ENCODE assay signal across 8 cellular contexts in genomic region chr15:72796515-72797337, GRCh38. TPM values are rescaled to one million over a fixed set of nuclear protein-coding genes. Genes with fewer than 3 reads are reported as not detected.
A peak's percentile ranks its signal among the peaks of the same experiment; 100 is the strongest.
DNase-seq lines count a peak whose midpoint lies in the region; ATAC-seq and TF ChIP-seq lines count a peak whose summit lies in the region.

No MANE protein-coding gene starts in this region.

- H3K27ac ChIP-seq in BLaER1 treated with 17β-estradiol and CSF1 and Interleukin-3, amounts not matched to agents 10 nM and 100 nM: peak overlapping the region in 9 of 11 experiments; percentile 2 to 59 (median 34); a peak in 12 of 22 replicates
- peak overlapping the region; percentile 1 for H3K27ac ChIP-seq in vagina

- H3K4me1 Mint-ChIP-seq in activated T-cell treated with anti-CD3 and anti-CD28 coated beads, Interleukin-2, amount 50 U/mL, for 72 hours (ENCODE audit: low read depth): peaks cover 17% of the 10 kb centered on the region
- peaks cover 3 to 9% (median 6%) of the 10 kb centered on the region in 4 donors for H3K4me1 Mint-ChIP-seq in naive thymus-derived CD8-positive, alpha-beta T cell

- H3K27me3 Mint-ChIP-seq in activated T-cell treated with anti-CD3 and anti-CD28 coated beads, Interleukin-2, amount 50 U/mL, for 72 hours (ENCODE audit: low read depth): peaks cover 38% of the 10 kb centered on the region
- H3K27me3 Mint-ChIP-seq in naive thymus-derived CD8-positive, alpha-beta T cell: peaks cover 31 to 71% (median 44%) of the 10 kb centered on the region in 5 donors

- H4K20me1 ChIP-seq in BLaER1 treated with 17β-estradiol and CSF1 and Interleukin-3, amounts not matched to agents 10 nM and 100 nM: no peaks in the 10 kb centered on the region

- H3K9me3 ChIP-seq in BLaER1 treated with 17β-estradiol and CSF1 and Interleukin-3, amounts not matched to agents 10 nM and 100 nM (replicated peaks in 1 of 11): no peaks in the 10 kb centered on the region
- no peaks in the 10 kb centered on the region for H3K9me3 ChIP-seq in vagina

- peaks cover 0 to 14% (median 11%) of the 10 kb centered on the region in 11 experiments; a peak in 9 of 22 replicates for H3K27me3 ChIP-seq in BLaER1 treated with 17β-estradiol and CSF1 and Interleukin-3, amounts not matched to agents 10 nM and 100 nM
- H3K27me3 ChIP-seq in vagina: no peaks in the 10 kb centered on the region

- POLR2A ChIA-PET in naive thymus-derived CD8-positive, alpha-beta T cell (lab: Charles Lee): interaction anchor here (0.6 kb wide), 1 partner anchor 13 kb away, joined by 3 read pairs; no protein-coding TSS in a partner anchor

- H3K4me1 ChIP-seq in BLaER1 treated with 17β-estradiol and CSF1 and Interleukin-3, amounts not matched to agents 10 nM and 100 nM: peaks cover 0 to 9% (median 4%) of the 10 kb centered on the region in 10 experiments; a peak in 10 of 20 replicates
- H3K4me1 ChIP-seq in vagina: peaks cover 15% of the 10 kb centered on the region

- peak; percentile 93 to 95 for ATAC-seq in activated T-cell treated with anti-CD3 and anti-CD28 coated beads, Interleukin-2, amount 50 U/mL, for 72 hours (replicated peaks in 1 of 2)
- peak; percentile 89 to 97 for ATAC-seq in naive thymus-derived CD8-positive, alpha-beta T cell

- H3K36me3 ChIP-seq in BLaER1 treated with 17β-estradiol and CSF1 and Interleukin-3, amounts not matched to agents 10 nM and 100 nM: no peaks in the 10 kb centered on the region
- no peaks in the 10 kb centered on the region for H3K36me3 ChIP-seq in vagina

- peak overlapping the region; percentile 67 for H3K27ac Mint-ChIP-seq in activated T-cell treated with anti-CD3 and anti-CD28 coated beads, Interleukin-2, amount 50 U/mL, for 72 hours
- peak overlapping the region in 2 of 10 donors; percentile 5 to 80 for H3K27ac Mint-ChIP-seq in naive thymus-derived CD8-positive, alpha-beta T cell

- H3K9ac ChIP-seq in BLaER1 treated with 17β-estradiol and CSF1 and Interleukin-3, amounts not matched to agents 10 nM and 100 nM: peak overlapping the region; percentile 54 to 76 (median 73)

- no peaks in the 10 kb centered on the region for H3K36me3 Mint-ChIP-seq in activated T-cell treated with anti-CD3 and anti-CD28 coated beads, Interleukin-2, amount 50 U/mL, for 72 hours (ENCODE audit: insufficient read depth in 2 of 2)
- peaks cover 0 to 2% (median 0%) of the 10 kb centered on the region in 3 donors for H3K36me3 Mint-ChIP-seq in naive thymus-derived CD8-positive, alpha-beta T cell

- TF ChIP-seq CTCF in GM20000 (IDR thresholded peaks at IDR 0.05; ENCODE audit: extremely low read depth, missing control alignments): peak; percentile 40
- TF ChIP-seq CTCF in fibroblast of pulmonary artery (IDR thresholded peaks at IDR 0.05; ENCODE audit: low read length, missing control alignments): no peak
- TF ChIP-seq CTCF in vagina (IDR thresholded peaks at IDR 0.05): peak in 2 of 3 experiments; percentile 15 to 74

- H3K4me3 Mint-ChIP-seq in activated T-cell treated with anti-CD3 and anti-CD28 coated beads, Interleukin-2, amount 50 U/mL, for 72 hours: peak overlapping the region; percentile 84 to 86
- H3K4me3 Mint-ChIP-seq in naive thymus-derived CD8-positive, alpha-beta T cell: peak overlapping the region; percentile 74 to 90 (median 82)

- DNase-seq in GM20000 (ENCODE audit: low spot score): peak; percentile 85
- DNase-seq in NCI-H226: peak; percentile 36
- DNase-seq in activated T-cell treated with anti-CD3 and anti-CD28 coated beads, Interleukin-2, amount 50 U/mL, for 72 hours: peak; percentile 45 to 65
- peak; percentile 45 for DNase-seq in fibroblast of pulmonary artery (ENCODE audit: low read depth)
- peak in 7 of 10 donors; percentile 31 to 54 (median 37) for DNase-seq in naive thymus-derived CD8-positive, alpha-beta T cell
- no peak for DNase-seq in vagina (ENCODE audit: extremely low spot score in 2 of 2)
- DNase-seq in DMS153 (lab: John Stamatoyannopoulos, UW): no peak

- TF ChIP-seq POLR2A in vagina (IDR thresholded peaks at IDR 0.05): no peak

- no peaks in the 10 kb centered on the region for H3K9me3 Mint-ChIP-seq in activated T-cell treated with anti-CD3 and anti-CD28 coated beads, Interleukin-2, amount 50 U/mL, for 72 hours
- H3K9me3 Mint-ChIP-seq in naive thymus-derived CD8-positive, alpha-beta T cell: no peaks in the 10 kb centered on the region

- intact Hi-C loops in vagina (cut with DNase I): loop anchor here (5.0 kb wide), 1 partner anchor 281 kb away; no protein-coding TSS in a partner anchor

- peak overlapping the region; percentile 79 to 97 (median 89) for H3K4me2 ChIP-seq in BLaER1 treated with 17β-estradiol and CSF1 and Interleukin-3, amounts not matched to agents 10 nM and 100 nM

- peak overlapping the region; percentile 57 to 75 (median 62) for H3K4me3 ChIP-seq in BLaER1 treated with 17β-estradiol and CSF1 and Interleukin-3, amounts not matched to agents 10 nM and 100 nM
- peak overlapping the region; percentile 53 for H3K4me3 ChIP-seq in fibroblast of pulmonary artery (replicated peaks; ENCODE audit: low read depth, low read length)
- peak overlapping the region; percentile 51 to 60 for H3K4me3 ChIP-seq in vagina

RNA-seq across cellular contexts. Expression of gene ADPGK, which starts 13.2 kb away (rescaled TPM):
- 10 to 100 TPM; 55.8 to 63.1 TPM for total RNA-seq in activated T-cell treated with anti-CD3 and anti-CD28 coated beads, Interleukin-2, amount 50 U/mL, for 72 hours
- 100 to 1,000 TPM; 101 to 110 TPM for total RNA-seq in naive thymus-derived CD8-positive, alpha-beta T cell
- 10 to 100 TPM; 70.7 to 74.7 (median 73.8) TPM for polyA plus RNA-seq in naive thymus-derived CD8-positive, alpha-beta T cell
- total RNA-seq in vagina: 53.8 TPM

Comparison
In these comparisons a context has a peak if more than half of its experiments do, and no peak if none do; other contexts are left out.
1. DNase-seq: peak in GM20000 (single experiment), NCI-H226 (single experiment), activated T-cell treated with anti-CD3 and anti-CD28 coated beads, Interleukin-2, amount 50 U/mL, for 72 hours (2 of 2), fibroblast of pulmonary artery (single experiment) and naive thymus-derived CD8-positive, alpha-beta T cell (7 of 10); none in vagina (0 of 2) and DMS153 (single experiment).
2. Peak in every context shown above with its lines, with median percentiles within 50 percentile points of each other: H3K4me3 ChIP-seq.